In genomic region chr22:27886843-27887151, GRCh38 we compare ENCODE assay signal across 3 cellular contexts.
TF ChIP-seq lines count a peak whose summit lies in the region.

No MANE protein-coding gene starts in this region.

TF ChIP-seq in liver, 16 proteins besides CTCF, POLR2A, EP300 and RAD21 (continued from another document):
- TF ChIP-seq MAX (IDR thresholded peaks at IDR 0.05) (no peak), YY1 (IDR thresholded peaks at IDR 0.05) (no peak)

TF ChIP-seq in HepG2, 621 proteins besides CTCF, POLR2A, EP300 and RAD21:
- TF ChIP-seq PBX2 (CRISPR knock-in tag; IDR thresholded peaks at IDR 0.05) = no peak
- no peak for TF ChIP-seq KLF9 (CRISPR knock-in tag; IDR thresholded peaks at IDR 0.05; ENCODE audit: low read depth)

TF ChIP-seq in WTC11, 78 proteins besides CTCF, POLR2A, EP300 and RAD21 (continued from another document):
- TF ChIP-seq PRDM15 (CRISPR knock-in tag; IDR thresholded peaks at IDR 0.05) = no peak
TF ChIP-seq in WTC11: peak in this region for 0.
